In genomic region chr20:57243480-57244220, GRCh38 we compare ENCODE assay signal across 22 cellular contexts. TPM values are rescaled to one million over a fixed set of nuclear protein-coding genes. Genes with fewer than 3 reads are reported as not detected.
DNase-seq lines count a peak whose midpoint lies in the region; ATAC-seq and TF ChIP-seq lines count a peak whose summit lies in the region.
"Had no signal": no experiment of that assay in that cellular context is flagged by ENCODE, and none has a peak within 500 bp of the region (broad histone marks: within the 10 kb centered on the region; RNA-seq: fewer than 3 reads in every experiment).

No MANE protein-coding gene starts in this region.

- no TSS peak for BruUV-seq in OCI-LY7 (replicated peaks; lab: Mats Ljungman, UMichigan)

- no peaks in the 10 kb centered on the region for H3K27me3 ChIP-seq in hepatocyte
- H3K27me3 ChIP-seq: BLaER1 treated with 17β-estradiol and CSF1 and Interleukin-3, amounts not matched to agents 10 nM and 100 nM had no signal

- H4K20me1 ChIP-seq in OCI-LY7 (ENCODE audit: insufficient read depth, low read length) (no peaks in the 10 kb centered on the region), hepatocyte (ENCODE audit: insufficient read depth, poor library complexity, severe bottlenecking) (no peaks in the 10 kb centered on the region)
- H4K20me1 ChIP-seq: BLaER1 treated with 17β-estradiol and CSF1 and Interleukin-3, amounts not matched to agents 10 nM and 100 nM had no signal

- H2AFZ ChIP-seq in OCI-LY7 (ENCODE audit: low read length) (no peak overlapping the region), hepatocyte (no peak overlapping the region)

- H3K4me2 ChIP-seq in OCI-LY7 (ENCODE audit: low read length) (peak overlapping the region; percentile 66), hepatocyte (no peak overlapping the region)

- H3K79me2 ChIP-seq in OCI-LY7 (ENCODE audit: insufficient read depth, low read depth, low read length) (peaks cover 94% of the 10 kb centered on the region), hepatocyte (peaks cover 36% of the 10 kb centered on the region)

- H3K4me1 ChIP-seq in OCI-LY7 (ENCODE audit: insufficient read depth, low read length, poor library complexity, severe bottlenecking): peaks cover 51% of the 10 kb centered on the region
- H3K4me1 ChIP-seq in hepatocyte (ENCODE audit: insufficient read depth): peaks cover 15% of the 10 kb centered on the region
- H3K4me1 ChIP-seq: gastroesophageal sphincter had no signal

- DNase-seq in HuH-7.5 (ENCODE audit: low spot score): peak; percentile 91
- no peak for DNase-seq in OCI-LY7 (ENCODE audit: low spot score)
- no peak for DNase-seq in stimulated activated effector memory CD8-positive, alpha-beta T cell treated with anti-CD3 and anti-CD28 coated beads, Interleukin-12 subunit alpha, Interleukin-12 subunit beta, amount 100 ng/mL, for 72 hours (ENCODE audit: low spot score in 2 of 2)
- DNase-seq in hepatocyte (ENCODE audit: low spot score): no peak
- DNase-seq: activated CD4-positive, alpha-beta T cell treated with anti-CD3 and anti-CD28 coated beads, Interleukin-2, amount 50 U/mL, for 1 hour; activated T-cell treated with anti-CD3 and anti-CD28 coated beads, Interleukin-2, amount 50 U/mL, for 24 hours; caudate nucleus; DMS53; effector memory CD8-positive, alpha-beta T cell; Kasumi-1; NCI-H1694 treated with DMSO at 0.1 percent for 48 hours; NCI-H524 treated with DMSO at 0.1 percent for 48 hours; occipital lobe; SHP77; stimulated activated naive CD8-positive, alpha-beta T cell treated with anti-CD3 and anti-CD28 coated beads, Interleukin-15, Interleukin-2, amounts not matched to agents 100 U/mL and 50 U/mL, for 24 hours had no signal

- peak; percentile 93 for ATAC-seq in esophagus mucosa
- ATAC-seq in stimulated activated effector memory CD8-positive, alpha-beta T cell treated with anti-CD3 and anti-CD28 coated beads, Interleukin-12 subunit alpha, Interleukin-12 subunit beta, amount 100 ng/mL, for 72 hours: peak; percentile 29
- ATAC-seq in GM18517 (IDR thresholded peaks at IDR 0.05; ENCODE audit: unreplicated experiment): no peak
- no peak for ATAC-seq in HG03135 (IDR thresholded peaks at IDR 0.05; ENCODE audit: unreplicated experiment)
- ATAC-seq: effector memory CD8-positive, alpha-beta T cell; gastroesophageal sphincter; stimulated activated naive CD8-positive, alpha-beta T cell treated with anti-CD3 and anti-CD28 coated beads, Interleukin-15, Interleukin-2, amounts not matched to agents 100 U/mL and 50 U/mL, for 24 hours had no signal

- H3K9me3 Mint-ChIP-seq in stimulated activated effector memory CD8-positive, alpha-beta T cell treated with anti-CD3 and anti-CD28 coated beads, Interleukin-12 subunit alpha, Interleukin-12 subunit beta, amount 100 ng/mL, for 72 hours: no peaks in the 10 kb centered on the region
- H3K9me3 Mint-ChIP-seq: activated T-cell treated with anti-CD3 and anti-CD28 coated beads, Interleukin-2, amount 50 U/mL, for 24 hours had no signal

- no peak overlapping the region for H3K4me3 Mint-ChIP-seq in stimulated activated effector memory CD8-positive, alpha-beta T cell treated with anti-CD3 and anti-CD28 coated beads, Interleukin-12 subunit alpha, Interleukin-12 subunit beta, amount 100 ng/mL, for 72 hours
- H3K4me3 Mint-ChIP-seq: activated naive CD8-positive, alpha-beta T cell; activated T-cell treated with anti-CD3 and anti-CD28 coated beads, Interleukin-2, amount 50 U/mL, for 24 hours; effector memory CD8-positive, alpha-beta T cell; mesothelial cell of epicardium had no signal

- H3K27ac ChIP-seq in OCI-LY7 (ENCODE audit: low read depth, low read length, poor library complexity, severe bottlenecking) (peak overlapping the region; percentile 87), hepatocyte (no peak overlapping the region)
- H3K27ac ChIP-seq: BLaER1 treated with 17β-estradiol and CSF1 and Interleukin-3, amounts not matched to agents 10 nM and 100 nM had no signal

- POLR2A ChIA-PET in OCI-LY7 (lab: Charles Lee): interaction anchor here (0.6 to 1.5 kb wide), 2 partner anchors 82 to 88 kb away, joined by 3 to 6 read pairs; no protein-coding TSS in a partner anchor

- no peaks in the 10 kb centered on the region for H3K4me1 Mint-ChIP-seq in stimulated activated effector memory CD8-positive, alpha-beta T cell treated with anti-CD3 and anti-CD28 coated beads, Interleukin-12 subunit alpha, Interleukin-12 subunit beta, amount 100 ng/mL, for 72 hours

- H3K27ac Mint-ChIP-seq in stimulated activated effector memory CD8-positive, alpha-beta T cell treated with anti-CD3 and anti-CD28 coated beads, Interleukin-12 subunit alpha, Interleukin-12 subunit beta, amount 100 ng/mL, for 72 hours: no peak overlapping the region
- H3K27ac Mint-ChIP-seq: activated naive CD8-positive, alpha-beta T cell; activated T-cell treated with anti-CD3 and anti-CD28 coated beads, Interleukin-2, amount 50 U/mL, for 24 hours; effector memory CD8-positive, alpha-beta T cell had no signal

- H3K36me3 Mint-ChIP-seq in stimulated activated effector memory CD8-positive, alpha-beta T cell treated with anti-CD3 and anti-CD28 coated beads, Interleukin-12 subunit alpha, Interleukin-12 subunit beta, amount 100 ng/mL, for 72 hours: no peaks in the 10 kb centered on the region

- no peak for TF ChIP-seq CTCF in OCI-LY7 (conservative IDR thresholded peaks at IDR 0.05; ENCODE audit: low read length)
- no peak for TF ChIP-seq CTCF in hepatocyte (IDR thresholded peaks at IDR 0.05; ENCODE audit: poor library complexity)

- H3K9me2 ChIP-seq in OCI-LY7 (ENCODE audit: insufficient read depth, low read length): no peaks in the 10 kb centered on the region
- H3K9me2 ChIP-seq in hepatocyte (replicated peaks; ENCODE audit: insufficient read depth): no peaks in the 10 kb centered on the region

- peaks cover 57% of the 10 kb centered on the region for H3K36me3 ChIP-seq in OCI-LY7 (ENCODE audit: insufficient read depth, low read length)
- H3K36me3 ChIP-seq in hepatocyte (replicated peaks; ENCODE audit: insufficient read depth, low read depth): no peaks in the 10 kb centered on the region
- H3K36me3 ChIP-seq: BLaER1 treated with 17β-estradiol and CSF1 and Interleukin-3, amounts not matched to agents 10 nM and 100 nM; gastroesophageal sphincter had no signal

- H3K9me3 ChIP-seq in OCI-LY7 (ENCODE audit: low read length) (peaks cover 19% of the 10 kb centered on the region; the same call in 1 of the 2 replicates), hepatocyte (ENCODE audit: low read depth) (no peaks in the 10 kb centered on the region)

- CTCF ChIA-PET in OCI-LY7 (lab: Charles Lee; ENCODE audit: unreplicated experiment): interaction anchor here (2.1 kb wide), 1 partner anchor 89 kb away, joined by 10 read pairs; no protein-coding TSS in a partner anchor

- 86% methylated on average over 17 of the region's 17 CpGs for WGBS in hepatocyte (ENCODE audit: low lambda C conversion rate, missing lambda C conversion rate)

- H3K4me3 ChIP-seq in OCI-LY7 (ENCODE audit: low read depth, low read length, poor library complexity, severe bottlenecking): no peak overlapping the region
- no peak overlapping the region for H3K4me3 ChIP-seq in hepatocyte
- H3K4me3 ChIP-seq: BLaER1 treated with 17β-estradiol and CSF1 and Interleukin-3, amounts not matched to agents 10 nM and 100 nM; gastroesophageal sphincter had no signal

- intact Hi-C loops in OCI-LY7 (cut with micrococcal nuclease; ENCODE audit: unreplicated experiment): loop anchor here (2.0 to 10.0 kb wide), 2 partner anchors 89 to 149 kb away; no protein-coding TSS in a partner anchor

RNA-seq across cellular contexts. Expression of gene BMP7, which starts 22.8 kb away (rescaled TPM):
- 72.2 and 94.2 TPM in 2 replicates for total RNA-seq in OCI-LY7 (2014; rRNA removed; shearing (Covaris generic))
- total RNA-seq in OCI-LY7 (2022): 2.2 and 3.7 TPM in 2 replicates
- 34.2 TPM for total RNA-seq in esophagus mucosa
- total RNA-seq in hepatocyte: 12.8 and 14.8 TPM in 2 replicates
- 9.1 and 11.4 TPM in 2 replicates for polyA plus RNA-seq in hepatocyte

Comparison
In these comparisons a context has a peak if more than half of its experiments do, and no peak if none do; other contexts are left out.
1. ATAC-seq: peak in esophagus mucosa (single experiment) and stimulated activated effector memory CD8-positive, alpha-beta T cell treated with anti-CD3 and anti-CD28 coated beads, Interleukin-12 subunit alpha, Interleukin-12 subunit beta, amount 100 ng/mL, for 72 hours (single experiment); none in GM18517 (single experiment) and HG03135 (single experiment).